Comparison of ENCODE assay signal across 1 cellular context in the genomic region with DNA sequence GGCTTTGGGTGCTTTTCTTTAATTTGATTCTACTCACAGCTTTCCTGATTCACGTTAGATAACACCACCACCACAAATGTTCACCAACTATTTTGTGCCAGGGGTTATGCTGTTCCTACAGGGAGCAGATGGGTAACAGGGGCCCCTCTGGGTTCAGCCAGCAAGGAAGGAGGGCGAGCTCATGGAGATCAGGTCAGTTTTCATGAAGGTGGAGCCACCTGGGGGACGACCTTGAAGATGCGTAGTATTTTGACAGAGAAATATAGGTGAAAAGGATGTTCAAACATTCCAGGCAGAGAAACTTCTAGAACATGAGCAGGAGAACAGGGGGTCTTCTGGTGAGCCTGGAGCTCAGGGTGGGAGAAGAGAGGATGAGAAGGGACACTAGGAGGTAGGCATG.
TF ChIP-seq lines count a peak whose summit lies in the region.

No MANE protein-coding gene starts in this region.

TF ChIP-seq in GM23338, 12 proteins besides CTCF, POLR2A, EP300 and RAD21:
- TF ChIP-seq JUNB (IDR thresholded peaks at IDR 0.05; ENCODE audit: unreplicated experiment): no peak
- TF ChIP-seq, protein P1, sequence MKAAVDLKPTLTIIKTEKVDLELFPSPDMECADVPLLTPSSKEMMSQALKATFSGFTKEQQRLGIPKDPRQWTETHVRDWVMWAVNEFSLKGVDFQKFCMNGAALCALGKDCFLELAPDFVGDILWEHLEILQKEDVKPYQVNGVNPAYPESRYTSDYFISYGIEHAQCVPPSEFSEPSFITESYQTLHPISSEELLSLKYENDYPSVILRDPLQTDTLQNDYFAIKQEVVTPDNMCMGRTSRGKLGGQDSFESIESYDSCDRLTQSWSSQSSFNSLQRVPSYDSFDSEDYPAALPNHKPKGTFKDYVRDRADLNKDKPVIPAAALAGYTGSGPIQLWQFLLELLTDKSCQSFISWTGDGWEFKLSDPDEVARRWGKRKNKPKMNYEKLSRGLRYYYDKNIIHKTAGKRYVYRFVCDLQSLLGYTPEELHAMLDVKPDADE (IDR thresholded peaks at IDR 0.05): no peak
- TF ChIP-seq EZH2 (IDR thresholded peaks at IDR 0.05; ENCODE audit: low read depth, unreplicated experiment): no peak
- TF ChIP-seq ZNF114 (CRISPR knock-in tag; IDR thresholded peaks at IDR 0.05): no peak
- TF ChIP-seq CREB1 (CRISPR knock-in tag; IDR thresholded peaks at IDR 0.05; ENCODE audit: low read depth): no peak
- no peak for TF ChIP-seq POLR2AphosphoS5 (IDR thresholded peaks at IDR 0.05; ENCODE audit: low read depth)
- TF ChIP-seq, protein P2, sequence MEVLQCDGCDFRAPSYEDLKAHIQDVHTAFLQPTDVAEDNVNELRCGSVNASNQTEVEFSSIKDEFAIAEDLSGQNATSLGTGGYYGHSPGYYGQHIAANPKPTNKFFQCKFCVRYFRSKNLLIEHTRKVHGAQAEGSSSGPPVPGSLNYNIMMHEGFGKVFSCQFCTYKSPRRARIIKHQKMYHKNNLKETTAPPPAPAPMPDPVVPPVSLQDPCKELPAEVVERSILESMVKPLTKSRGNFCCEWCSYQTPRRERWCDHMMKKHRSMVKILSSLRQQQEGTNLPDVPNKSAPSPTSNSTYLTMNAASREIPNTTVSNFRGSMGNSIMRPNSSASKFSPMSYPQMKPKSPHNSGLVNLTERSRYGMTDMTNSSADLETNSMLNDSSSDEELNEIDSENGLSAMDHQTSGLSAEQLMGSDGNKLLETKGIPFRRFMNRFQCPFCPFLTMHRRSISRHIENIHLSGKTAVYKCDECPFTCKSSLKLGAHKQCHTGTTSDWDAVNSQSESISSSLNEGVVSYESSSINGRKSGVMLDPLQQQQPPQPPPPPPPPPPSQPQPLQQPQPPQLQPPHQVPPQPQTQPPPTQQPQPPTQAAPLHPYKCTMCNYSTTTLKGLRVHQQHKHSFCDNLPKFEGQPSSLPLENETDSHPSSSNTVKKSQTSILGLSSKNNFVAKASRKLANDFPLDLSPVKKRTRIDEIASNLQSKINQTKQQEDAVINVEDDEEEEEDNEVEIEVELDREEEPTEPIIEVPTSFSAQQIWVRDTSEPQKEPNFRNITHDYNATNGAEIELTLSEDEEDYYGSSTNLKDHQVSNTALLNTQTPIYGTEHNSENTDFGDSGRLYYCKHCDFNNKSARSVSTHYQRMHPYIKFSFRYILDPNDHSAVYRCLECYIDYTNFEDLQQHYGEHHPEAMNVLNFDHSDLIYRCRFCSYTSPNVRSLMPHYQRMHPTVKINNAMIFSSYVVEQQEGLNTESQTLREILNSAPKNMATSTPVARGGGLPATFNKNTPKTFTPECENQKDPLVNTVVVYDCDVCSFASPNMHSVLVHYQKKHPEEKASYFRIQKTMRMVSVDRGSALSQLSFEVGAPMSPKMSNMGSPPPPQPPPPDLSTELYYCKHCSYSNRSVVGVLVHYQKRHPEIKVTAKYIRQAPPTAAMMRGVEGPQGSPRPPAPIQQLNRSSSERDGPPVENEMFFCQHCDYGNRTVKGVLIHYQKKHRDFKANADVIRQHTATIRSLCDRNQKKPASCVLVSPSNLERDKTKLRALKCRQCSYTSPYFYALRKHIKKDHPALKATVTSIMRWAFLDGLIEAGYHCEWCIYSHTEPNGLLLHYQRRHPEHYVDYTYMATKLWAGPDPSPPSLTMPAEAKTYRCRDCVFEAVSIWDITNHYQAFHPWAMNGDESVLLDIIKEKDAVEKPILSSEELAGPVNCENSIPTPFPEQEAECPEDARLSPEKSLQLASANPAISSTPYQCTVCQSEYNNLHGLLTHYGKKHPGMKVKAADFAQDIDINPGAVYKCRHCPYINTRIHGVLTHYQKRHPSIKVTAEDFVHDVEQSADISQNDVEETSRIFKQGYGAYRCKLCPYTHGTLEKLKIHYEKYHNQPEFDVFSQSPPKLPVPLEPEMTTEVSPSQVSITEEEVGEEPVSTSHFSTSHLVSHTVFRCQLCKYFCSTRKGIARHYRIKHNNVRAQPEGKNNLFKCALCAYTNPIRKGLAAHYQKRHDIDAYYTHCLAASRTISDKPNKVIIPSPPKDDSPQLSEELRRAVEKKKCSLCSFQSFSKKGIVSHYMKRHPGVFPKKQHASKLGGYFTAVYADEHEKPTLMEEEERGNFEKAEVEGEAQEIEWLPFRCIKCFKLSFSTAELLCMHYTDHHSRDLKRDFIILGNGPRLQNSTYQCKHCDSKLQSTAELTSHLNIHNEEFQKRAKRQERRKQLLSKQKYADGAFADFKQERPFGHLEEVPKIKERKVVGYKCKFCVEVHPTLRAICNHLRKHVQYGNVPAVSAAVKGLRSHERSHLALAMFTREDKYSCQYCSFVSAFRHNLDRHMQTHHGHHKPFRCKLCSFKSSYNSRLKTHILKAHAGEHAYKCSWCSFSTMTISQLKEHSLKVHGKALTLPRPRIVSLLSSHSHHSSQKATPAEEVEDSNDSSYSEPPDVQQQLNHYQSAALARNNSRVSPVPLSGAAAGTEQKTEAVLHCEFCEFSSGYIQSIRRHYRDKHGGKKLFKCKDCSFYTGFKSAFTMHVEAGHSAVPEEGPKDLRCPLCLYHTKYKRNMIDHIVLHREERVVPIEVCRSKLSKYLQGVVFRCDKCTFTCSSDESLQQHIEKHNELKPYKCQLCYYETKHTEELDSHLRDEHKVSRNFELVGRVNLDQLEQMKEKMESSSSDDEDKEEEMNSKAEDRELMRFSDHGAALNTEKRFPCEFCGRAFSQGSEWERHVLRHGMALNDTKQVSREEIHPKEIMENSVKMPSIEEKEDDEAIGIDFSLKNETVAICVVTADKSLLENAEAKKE (CRISPR knock-in tag; IDR thresholded peaks at IDR 0.05): no peak
- TF ChIP-seq, protein P3, sequence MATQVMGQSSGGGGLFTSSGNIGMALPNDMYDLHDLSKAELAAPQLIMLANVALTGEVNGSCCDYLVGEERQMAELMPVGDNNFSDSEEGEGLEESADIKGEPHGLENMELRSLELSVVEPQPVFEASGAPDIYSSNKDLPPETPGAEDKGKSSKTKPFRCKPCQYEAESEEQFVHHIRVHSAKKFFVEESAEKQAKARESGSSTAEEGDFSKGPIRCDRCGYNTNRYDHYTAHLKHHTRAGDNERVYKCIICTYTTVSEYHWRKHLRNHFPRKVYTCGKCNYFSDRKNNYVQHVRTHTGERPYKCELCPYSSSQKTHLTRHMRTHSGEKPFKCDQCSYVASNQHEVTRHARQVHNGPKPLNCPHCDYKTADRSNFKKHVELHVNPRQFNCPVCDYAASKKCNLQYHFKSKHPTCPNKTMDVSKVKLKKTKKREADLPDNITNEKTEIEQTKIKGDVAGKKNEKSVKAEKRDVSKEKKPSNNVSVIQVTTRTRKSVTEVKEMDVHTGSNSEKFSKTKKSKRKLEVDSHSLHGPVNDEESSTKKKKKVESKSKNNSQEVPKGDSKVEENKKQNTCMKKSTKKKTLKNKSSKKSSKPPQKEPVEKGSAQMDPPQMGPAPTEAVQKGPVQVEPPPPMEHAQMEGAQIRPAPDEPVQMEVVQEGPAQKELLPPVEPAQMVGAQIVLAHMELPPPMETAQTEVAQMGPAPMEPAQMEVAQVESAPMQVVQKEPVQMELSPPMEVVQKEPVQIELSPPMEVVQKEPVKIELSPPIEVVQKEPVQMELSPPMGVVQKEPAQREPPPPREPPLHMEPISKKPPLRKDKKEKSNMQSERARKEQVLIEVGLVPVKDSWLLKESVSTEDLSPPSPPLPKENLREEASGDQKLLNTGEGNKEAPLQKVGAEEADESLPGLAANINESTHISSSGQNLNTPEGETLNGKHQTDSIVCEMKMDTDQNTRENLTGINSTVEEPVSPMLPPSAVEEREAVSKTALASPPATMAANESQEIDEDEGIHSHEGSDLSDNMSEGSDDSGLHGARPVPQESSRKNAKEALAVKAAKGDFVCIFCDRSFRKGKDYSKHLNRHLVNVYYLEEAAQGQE (IDR thresholded peaks at IDR 0.05; ENCODE audit: unreplicated experiment): no peak
- no peak for TF ChIP-seq STAT1 (IDR thresholded peaks at IDR 0.05; ENCODE audit: unreplicated experiment)
- no peak for TF ChIP-seq EZH2phosphoT487 (IDR thresholded peaks at IDR 0.05; ENCODE audit: unreplicated experiment)
- TF ChIP-seq ZNF331 (CRISPR knock-in tag; IDR thresholded peaks at IDR 0.05; ENCODE audit: low read depth): no peak
- TF ChIP-seq NANOG (IDR thresholded peaks at IDR 0.05; ENCODE audit: borderline replicate concordance): no peak
